Comparison of ENCODE assay signal across 10 cellular contexts in the genomic region with DNA sequence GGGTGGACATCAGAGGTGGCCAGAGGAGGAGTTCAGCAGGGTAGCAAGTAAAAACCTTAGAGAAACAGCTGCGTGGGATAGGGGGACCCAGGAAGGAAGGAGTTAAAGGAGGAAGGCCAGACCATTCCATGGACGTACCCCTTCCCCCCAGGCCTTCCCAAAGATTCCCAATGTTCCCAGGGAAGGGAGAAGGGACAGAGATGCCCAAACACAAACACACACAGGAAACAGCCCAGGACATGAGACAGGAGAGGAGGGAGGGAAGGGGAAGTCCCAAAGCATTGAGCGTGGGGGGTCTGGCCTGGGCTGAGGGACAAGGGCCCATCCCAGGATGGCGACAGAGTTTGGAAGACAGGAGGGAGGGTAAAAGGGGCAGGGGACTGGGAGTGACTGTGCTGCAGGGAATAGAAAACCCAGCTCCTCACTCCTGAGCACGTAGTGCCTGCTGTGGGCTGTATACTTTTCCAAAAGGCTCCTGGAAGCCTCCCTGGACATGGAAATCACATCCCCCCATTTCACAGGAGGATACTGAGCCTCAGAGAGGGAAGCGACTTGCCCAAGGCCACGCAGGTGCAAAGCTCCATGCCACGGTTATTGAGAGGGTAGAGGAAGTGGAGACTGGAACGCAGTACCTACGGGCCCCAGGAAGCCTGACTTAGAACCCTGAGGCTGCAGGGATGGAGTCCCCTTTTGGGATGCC. TPM values are rescaled to one million over a fixed set of nuclear protein-coding genes. Genes with fewer than 3 reads are reported as not detected.
DNase-seq lines count a peak whose midpoint lies in the region; ATAC-seq, FAIRE-seq and TF ChIP-seq lines count a peak whose summit lies in the region.
"Had no signal": no experiment of that assay in that cellular context is flagged by ENCODE, and none has a peak within 500 bp of the region (broad histone marks: within the 10 kb centered on the region; RNA-seq: fewer than 3 reads in every experiment).

No MANE protein-coding gene starts in this region.

- H3K4me3 ChIP-seq in mammary epithelial cell (replicated peaks in 1 of 3; ENCODE audit: insufficient read depth in 1 of 3, low read depth in 2 of 3, low read length in 3 of 3): peak overlapping the region; percentile 58 to 66 (median 59)
- H3K4me3 ChIP-seq in stomach smooth muscle (ENCODE audit: low read length in 2 of 2): peak overlapping the region; percentile 51 to 81

- DNase-seq in KBM-7 (peak; percentile 20), mammary epithelial cell (no peak), RCC 7860 (ENCODE audit: low spot score) (no peak)
- DNase-seq in activated CD4-positive, alpha-beta T cell treated with anti-CD3 and anti-CD28 coated beads for 4 hours: no peak
- DNase-seq: stimulated activated naive B cell treated with anti-CD40 and anti-IgM and Interleukin-4, amounts not matched to agents 10 μg/mL and 1 μg/mL and 100 μg/mL, for 72 hours had no signal

- H3K4me1 ChIP-seq in mammary epithelial cell (ENCODE audit: insufficient read depth, low read length): peaks cover 7% of the 10 kb centered on the region
- peaks cover 17% of the 10 kb centered on the region for H3K4me1 ChIP-seq in stomach smooth muscle (ENCODE audit: control insufficient read depth, insufficient read depth, low read length)

- intact Hi-C loops in mammary epithelial cell (cut with micrococcal nuclease): no loop called here

- no TSS peak for BruUV-seq in mammary epithelial cell (replicated peaks; lab: Mats Ljungman, UMichigan)

- TF ChIP-seq CTCF in mammary epithelial cell (conservative IDR thresholded peaks at IDR 0.05 in 1 of 2, IDR thresholded peaks at IDR 0.05 in 1 of 2; ENCODE audit: extremely low read depth in 1 of 2, insufficient read depth in 1 of 2, low read depth in 1 of 2, low read length in 2 of 2): no peak

- in situ Hi-C loops in KBM-7 (cut with MboI; ENCODE audit: low pct_unique_long_range_greater_than_20kb, low sequenced_read_pairs) (no loop called here), mammary epithelial cell (cut with MboI; ENCODE audit: low sequenced_read_pairs in 2 of 2) (no loop called here)

- peaks cover 5% of the 10 kb centered on the region for H3K36me3 ChIP-seq in mammary epithelial cell (ENCODE audit: insufficient read depth, low read length)
- peaks cover 11 to 21% of the 10 kb centered on the region in 2 donors for H3K36me3 ChIP-seq in stomach smooth muscle (ENCODE audit: control insufficient read depth in 2 of 2, insufficient read depth in 2 of 2, low read length in 2 of 2)

- ATAC-seq in HG03097 (IDR thresholded peaks at IDR 0.05; ENCODE audit: low FRiP score, unreplicated experiment) (no peak), HG03442 (IDR thresholded peaks at IDR 0.05; ENCODE audit: unreplicated experiment) (no peak)

- no peaks in the 10 kb centered on the region for H4K20me1 ChIP-seq in mammary epithelial cell (ENCODE audit: insufficient read depth, low read length)

- H3K9ac ChIP-seq in mammary epithelial cell (ENCODE audit: insufficient read depth, low read length) (peak overlapping the region; percentile 8), stomach smooth muscle (ENCODE audit: low read length in 2 of 2) (peak overlapping the region; percentile 78 to 80)

- peak overlapping the region; percentile 81 for H3K4me2 ChIP-seq in mammary epithelial cell (ENCODE audit: insufficient read depth, low read depth, low read length)

- CTCF ChIA-PET in mammary epithelial cell (lab: Charles Lee; ENCODE audit: low non-redundant PET): no interaction called here

- H3K27me3 ChIP-seq in mammary epithelial cell (ENCODE audit: insufficient read depth, low read length): no peaks in the 10 kb centered on the region
- H3K27me3 ChIP-seq in layer of hippocampus (ENCODE audit: control insufficient read depth, insufficient read depth, low read length): no peaks in the 10 kb centered on the region
- H3K27me3 ChIP-seq in stomach smooth muscle (ENCODE audit: control insufficient read depth in 1 of 2, insufficient read depth in 2 of 2, low read length in 2 of 2): no peaks in the 10 kb centered on the region

- peak overlapping the region; percentile 66 for H2AFZ ChIP-seq in mammary epithelial cell (ENCODE audit: low read depth, low read length)

- no peak overlapping the region for H3K27ac ChIP-seq in mammary epithelial cell (ENCODE audit: insufficient read depth, low read depth, low read length)
- peak overlapping the region; percentile 46 for H3K27ac ChIP-seq in layer of hippocampus (ENCODE audit: low read depth, low read length)
- H3K27ac ChIP-seq in stomach smooth muscle (ENCODE audit: low read length): peak overlapping the region; percentile 84

- peaks cover 28% of the 10 kb centered on the region for H3K79me2 ChIP-seq in mammary epithelial cell (ENCODE audit: insufficient read depth, low read length)

- WGBS in mammary epithelial cell (ENCODE audit: low coverage, missing lambda C conversion rate): 56% methylated on average over 10 of the region's 10 CpGs

- no peak for FAIRE-seq in RCC 7860 (lab: Jason Lieb, UNC)
- FAIRE-seq: TTC549 had no signal

- H3K9me3 ChIP-seq in mammary epithelial cell (replicated peaks; ENCODE audit: insufficient read depth, low read length): no peaks in the 10 kb centered on the region
- H3K9me3 ChIP-seq in stomach smooth muscle (ENCODE audit: control insufficient read depth in 2 of 2, low read length in 2 of 2): peaks cover 10 to 12% of the 10 kb centered on the region in 2 donors

- dilution Hi-C loops in mammary epithelial cell (cut with HindIII; ENCODE audit: low sequenced_read_pairs): loop anchor here (5.0 kb wide), 2 partner anchors 74 to 101 kb away; no protein-coding TSS in a partner anchor

RNA-seq across cellular contexts. Expression of gene SYDE1, which starts 1.1 kb away (rescaled TPM):
- total RNA-seq in mammary epithelial cell: 10 to 100 TPM; 10.7 to 11.0 TPM
- 17.3 TPM for polyA plus RNA-seq in mammary epithelial cell
- 17.7 TPM for polyA minus RNA-seq in mammary epithelial cell

RNA-seq across cellular contexts. Expression of gene OR1I1, which starts 26.3 kb away (rescaled TPM):
- total RNA-seq in mammary epithelial cell: not detected
- not detected for polyA plus RNA-seq in mammary epithelial cell
- not detected for polyA minus RNA-seq in mammary epithelial cell

RNA-seq across cellular contexts. Expression of gene CASP14, which starts 59.0 kb away (rescaled TPM):
- 10 to 100 TPM in 1 of 2 donors, 1 to 10 TPM in 1; 2.2 to 27.6 TPM for total RNA-seq in mammary epithelial cell
- polyA plus RNA-seq in mammary epithelial cell: 207 TPM
- 136 TPM for polyA minus RNA-seq in mammary epithelial cell
